Comparison of ENCODE assay signal across 8 cellular contexts in genomic region chr4:125085-125820, GRCh38. TPM values are rescaled to one million over a fixed set of nuclear protein-coding genes. Genes with fewer than 3 reads are reported as not detected.
DNase-seq lines count a peak whose midpoint lies in the region; ATAC-seq and TF ChIP-seq lines count a peak whose summit lies in the region.

No MANE protein-coding gene starts in this region.

- CTCF ChIA-PET in activated naive CD4-positive, alpha-beta T cell treated with anti-CD3 and anti-CD28 coated beads, Interleukin-2, amount 10 ng/mL, durations not matched to agents 7 days and 5 days (lab: Charles Lee): no interaction called here
- CTCF ChIA-PET in T-cell (lab: Charles Lee): interaction anchor here in 1 of 2 donors (1.4 kb wide), 1 partner anchor 348 kb away, joined by 3 read pairs; no protein-coding TSS in a partner anchor

- H3K27ac ChIP-seq in duodenal mucosa (ENCODE audit: low read depth, low read length) (no peak overlapping the region), lower lobe of right lung (peak overlapping the region; percentile 87)

- peak overlapping the region; percentile 99 for H3K27ac Mint-ChIP-seq in activated naive CD4-positive, alpha-beta T cell treated with anti-CD3 and anti-CD28 coated beads, Interleukin-2, amount 10 ng/mL, durations not matched to agents 7 days and 5 days
- H3K27ac Mint-ChIP-seq in T-cell: peak overlapping the region; percentile 94 to 99
- peak overlapping the region; percentile 99 for H3K27ac Mint-ChIP-seq in stimulated activated naive CD8-positive, alpha-beta T cell treated with anti-CD3 and anti-CD28 coated beads, Interleukin-15, amount 100 ng/mL, for 72 hours

- peaks cover 29% of the 10 kb centered on the region for H3K9me3 Mint-ChIP-seq in activated naive CD4-positive, alpha-beta T cell treated with anti-CD3 and anti-CD28 coated beads, Interleukin-2, amount 10 ng/mL, durations not matched to agents 7 days and 5 days
- H3K9me3 Mint-ChIP-seq in T-cell: peaks cover 3 to 33% (median 12%) of the 10 kb centered on the region in 3 donors
- peaks cover 15 to 18% of the 10 kb centered on the region in 2 donors for H3K9me3 Mint-ChIP-seq in stimulated activated naive CD8-positive, alpha-beta T cell treated with anti-CD3 and anti-CD28 coated beads, Interleukin-15, amount 100 ng/mL, for 72 hours

- H3K4me1 Mint-ChIP-seq in activated naive CD4-positive, alpha-beta T cell treated with anti-CD3 and anti-CD28 coated beads, Interleukin-2, amount 10 ng/mL, durations not matched to agents 7 days and 5 days: peaks cover 46% of the 10 kb centered on the region
- H3K4me1 Mint-ChIP-seq in T-cell: peaks cover 37 to 40% (median 39%) of the 10 kb centered on the region in 3 donors
- H3K4me1 Mint-ChIP-seq in stimulated activated naive CD8-positive, alpha-beta T cell treated with anti-CD3 and anti-CD28 coated beads, Interleukin-15, amount 100 ng/mL, for 72 hours: peaks cover 28% of the 10 kb centered on the region

- no peaks in the 10 kb centered on the region for H3K27me3 Mint-ChIP-seq in activated naive CD4-positive, alpha-beta T cell treated with anti-CD3 and anti-CD28 coated beads, Interleukin-2, amount 10 ng/mL, durations not matched to agents 7 days and 5 days
- H3K27me3 Mint-ChIP-seq in T-cell: no peaks in the 10 kb centered on the region
- no peaks in the 10 kb centered on the region for H3K27me3 Mint-ChIP-seq in stimulated activated naive CD8-positive, alpha-beta T cell treated with anti-CD3 and anti-CD28 coated beads, Interleukin-15, amount 100 ng/mL, for 72 hours

- POLR2A ChIA-PET in T-cell (lab: Charles Lee): no interaction called here

- H3K27me3 ChIP-seq in duodenal mucosa (ENCODE audit: control insufficient read depth in 1 of 2, insufficient read depth in 2 of 2, low read length in 2 of 2): no peaks in the 10 kb centered on the region
- no peaks in the 10 kb centered on the region for H3K27me3 ChIP-seq in lower lobe of right lung (ENCODE audit: low read depth)

- H3K9me3 ChIP-seq in duodenal mucosa (ENCODE audit: control insufficient read depth in 1 of 2, low read length in 2 of 2): peaks cover 23 to 47% of the 10 kb centered on the region in 2 donors
- peaks cover 7% of the 10 kb centered on the region for H3K9me3 ChIP-seq in lower lobe of right lung

- ATAC-seq in HG03159 (IDR thresholded peaks at IDR 0.05; ENCODE audit: unreplicated experiment) (peak; percentile 16), T-cell (replicated peaks in 1 of 4) (peak; percentile 9 to 21 (median 16)), lower lobe of right lung (peak; percentile 49 to 64)
- peak; percentile 16 for ATAC-seq in stimulated activated naive CD8-positive, alpha-beta T cell treated with anti-CD3 and anti-CD28 coated beads, Interleukin-15, amount 100 ng/mL, for 72 hours

- peak overlapping the region; percentile 99 for H3K4me3 Mint-ChIP-seq in activated naive CD4-positive, alpha-beta T cell treated with anti-CD3 and anti-CD28 coated beads, Interleukin-2, amount 10 ng/mL, durations not matched to agents 7 days and 5 days
- peak overlapping the region; percentile 97 to 99 (median 98) for H3K4me3 Mint-ChIP-seq in T-cell
- H3K4me3 Mint-ChIP-seq in stimulated activated naive CD8-positive, alpha-beta T cell treated with anti-CD3 and anti-CD28 coated beads, Interleukin-15, amount 100 ng/mL, for 72 hours: peak overlapping the region; percentile 97 to 100

- DNase-seq in activated naive CD4-positive, alpha-beta T cell treated with anti-CD3 and anti-CD28 coated beads, Interleukin-2, amount 10 ng/mL, durations not matched to agents 7 days and 5 days: peak; percentile 64
- no peak for DNase-seq in activated naive CD4-positive, alpha-beta T cell treated with anti-CD3 and anti-CD28 coated beads, Interleukin-2, amount 50 U/mL, for 16 hours
- DNase-seq in T-cell (peak in 14 of 34 experiments; percentile 11 to 53 (median 30)), lower lobe of right lung (peak; percentile 66), NCI-H524 treated with DMSO at 0.1 percent for 48 hours (lab: John Stamatoyannopoulos, UW) (no peak)
- peak; percentile 31 to 50 for DNase-seq in stimulated activated naive CD8-positive, alpha-beta T cell treated with anti-CD3 and anti-CD28 coated beads, Interleukin-15, amount 100 ng/mL, for 72 hours

- peaks cover 27 to 42% of the 10 kb centered on the region in 2 donors for H3K36me3 ChIP-seq in duodenal mucosa (ENCODE audit: control insufficient read depth in 1 of 2, insufficient read depth in 2 of 2, low read length in 2 of 2)
- peaks cover 12% of the 10 kb centered on the region for H3K36me3 ChIP-seq in lower lobe of right lung

- intact Hi-C loops in lower lobe of right lung (cut with DNase I): no loop called here

- peaks cover 47% of the 10 kb centered on the region for H3K36me3 Mint-ChIP-seq in activated naive CD4-positive, alpha-beta T cell treated with anti-CD3 and anti-CD28 coated beads, Interleukin-2, amount 10 ng/mL, durations not matched to agents 7 days and 5 days
- peaks cover 32% of the 10 kb centered on the region for H3K36me3 Mint-ChIP-seq in T-cell

- peak overlapping the region; percentile 78 to 97 for H3K4me3 ChIP-seq in duodenal mucosa (ENCODE audit: low read depth in 1 of 2, low read length in 2 of 2)
- H3K4me3 ChIP-seq in lower lobe of right lung: peak overlapping the region; percentile 88

- peaks cover 0 to 11% of the 10 kb centered on the region in 2 donors for H3K4me1 ChIP-seq in duodenal mucosa (ENCODE audit: control insufficient read depth in 1 of 2, insufficient read depth in 2 of 2, low read length in 2 of 2)
- H3K4me1 ChIP-seq in lower lobe of right lung: peaks cover 16% of the 10 kb centered on the region

- H3K9ac ChIP-seq in duodenal mucosa (ENCODE audit: low read depth in 1 of 2, low read length in 2 of 2): peak overlapping the region; percentile 55 to 89

- no peak for TF ChIP-seq CTCF in lower lobe of right lung (IDR thresholded peaks at IDR 0.05)

RNA-seq across cellular contexts. Expression of gene ZNF718, which starts 1.0 kb away (rescaled TPM):
- total RNA-seq in T-cell (10 to 100 TPM in 1 of 5 donors, 1 to 10 TPM in 4; 6.6 to 10.3 (median 8.6) TPM), lower lobe of right lung (9.8 TPM)

Comparison
In these comparisons a context has a peak if more than half of its experiments do, and no peak if none do; other contexts are left out.
1. DNase-seq: peak in activated naive CD4-positive, alpha-beta T cell treated with anti-CD3 and anti-CD28 coated beads, Interleukin-2, amount 10 ng/mL, durations not matched to agents 7 days and 5 days (single experiment), lower lobe of right lung (single experiment) and stimulated activated naive CD8-positive, alpha-beta T cell treated with anti-CD3 and anti-CD28 coated beads, Interleukin-15, amount 100 ng/mL, for 72 hours (2 of 2); none in activated naive CD4-positive, alpha-beta T cell treated with anti-CD3 and anti-CD28 coated beads, Interleukin-2, amount 50 U/mL, for 16 hours (single experiment) and NCI-H524 treated with DMSO at 0.1 percent for 48 hours (single experiment).
2. Peak in every context shown above with its lines, with median percentiles within 50 percentile points of each other: H3K27ac Mint-ChIP-seq, H3K4me3 Mint-ChIP-seq and ATAC-seq.